8 cellular contexts compared by ENCODE assay signal in the genomic region with DNA sequence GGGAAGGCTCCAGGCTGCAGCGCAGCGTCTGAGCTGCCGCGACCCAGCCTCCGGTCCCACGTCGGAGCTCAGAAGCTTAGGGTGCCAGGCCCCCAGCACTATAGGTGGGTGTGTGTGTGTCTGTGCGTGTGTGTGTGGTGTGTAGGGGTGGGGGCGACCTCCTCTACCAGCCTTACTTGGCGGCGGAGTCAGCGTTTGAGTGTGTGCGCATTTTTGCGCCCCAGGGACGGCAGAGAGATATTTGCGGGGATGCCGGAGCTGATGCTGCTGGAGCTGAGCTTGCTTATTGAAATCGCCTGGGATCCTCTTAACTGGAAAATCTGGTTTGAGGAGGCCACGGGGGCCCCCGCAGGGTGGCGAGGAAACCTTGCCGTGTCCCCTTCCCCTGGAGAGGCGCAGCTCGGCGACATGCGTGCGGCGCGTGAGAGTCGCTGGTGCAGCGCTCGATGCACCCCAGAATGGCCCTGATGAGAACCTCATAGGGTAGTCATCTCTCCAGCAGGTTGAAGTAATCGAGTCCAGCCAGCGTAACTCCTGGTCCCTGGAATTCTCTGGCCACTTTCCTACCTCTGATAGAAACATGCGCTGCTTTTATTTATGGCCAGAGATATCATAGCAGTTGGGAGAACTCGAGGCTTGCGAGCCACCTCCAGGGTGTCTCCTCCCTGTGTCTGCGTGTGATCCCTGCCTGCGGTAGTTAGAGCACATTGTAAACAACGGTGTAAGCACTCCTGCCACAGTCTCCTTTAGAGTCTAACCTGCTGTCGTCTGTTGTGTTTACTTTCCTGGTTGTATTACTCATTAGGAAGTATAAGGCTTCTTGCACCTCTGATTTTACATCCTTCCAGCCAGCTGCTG. TPM values are rescaled to one million over a fixed set of nuclear protein-coding genes. Genes with fewer than 3 reads are reported as not detected.
DNase-seq lines count a peak whose midpoint lies in the region; ATAC-seq and TF ChIP-seq lines count a peak whose summit lies in the region.

No MANE protein-coding gene starts in this region.

- POLR2A ChIA-PET in HEK293T (lab: Yijun Ruan, JAX) = interaction anchor here (0.7 to 1.2 kb wide), 2 partner anchors 9 to 339 kb away, joined by 3 to 4 read pairs; no protein-coding TSS in a partner anchor

- peak overlapping the region; percentile 70 for H2AFZ ChIP-seq in smooth muscle cell (ENCODE audit: low read depth)

- peak overlapping the region; percentile 99 for H3K4me2 ChIP-seq in smooth muscle cell

- H4K20me1 ChIP-seq in smooth muscle cell (ENCODE audit: low read depth) = no peaks in the 10 kb centered on the region

- peak; percentile 51 for DNase-seq in HEK293T (ENCODE audit: extremely low spot score)
- peak; percentile 24 for DNase-seq in WERI-Rb-1
- DNase-seq in smooth muscle cell (lab: John Stamatoyannopoulos, UW; ENCODE audit: unreplicated experiment) = no peak
- no peak for DNase-seq in T-helper 1 cell
- DNase-seq in NOMO-1 treated with DMSO at 0.1 percent for 48 hours (lab: John Stamatoyannopoulos, UW; ENCODE audit: unreplicated experiment) = no peak
- no peak for DNase-seq in DMS79 treated with DMSO at 0.1 percent for 48 hours (lab: John Stamatoyannopoulos, UW)

- TF ChIP-seq CTCF in WERI-Rb-1 (IDR thresholded peaks at IDR 0.05; ENCODE audit: low read depth, low read length) = no peak
- TF ChIP-seq CTCF in smooth muscle cell (IDR thresholded peaks at IDR 0.05; ENCODE audit: borderline replicate concordance, insufficient read depth, poor library complexity, severe bottlenecking) = no peak

- CTCF ChIA-PET in HEK293T (lab: Yijun Ruan, JAX) = interaction anchor here (0.6 kb wide), 1 partner anchor 85 kb away, joined by 3 read pairs; no protein-coding TSS in a partner anchor

- H3K27me3 ChIP-seq in WERI-Rb-1 (ENCODE audit: insufficient read depth, low read depth, severe bottlenecking) (peaks cover 10% of the 10 kb centered on the region), smooth muscle cell (ENCODE audit: low read depth) (peaks cover 39% of the 10 kb centered on the region)

- no peaks in the 10 kb centered on the region for H3F3A ChIP-seq in smooth muscle cell (ENCODE audit: low read depth)

- H3K4me1 ChIP-seq in smooth muscle cell (ENCODE audit: low read depth) = peaks cover 16% of the 10 kb centered on the region

- no peak overlapping the region for H3K27ac ChIP-seq in WERI-Rb-1
- no peak overlapping the region for H3K27ac ChIP-seq in smooth muscle cell (ENCODE audit: low read depth)

- H3K9ac ChIP-seq in smooth muscle cell (ENCODE audit: low read depth) = peak overlapping the region; percentile 2

- 1% methylated on average over 41 of the region's 41 CpGs for WGBS in smooth muscle cell (ENCODE audit: low lambda C conversion rate)

- peak overlapping the region; percentile 76 for H3K4me3 ChIP-seq in WERI-Rb-1 (ENCODE audit: low read depth, low read length)
- peak overlapping the region; percentile 72 for H3K4me3 ChIP-seq in iPS-11a (ENCODE audit: low read depth, low read length)
- peak overlapping the region; percentile 85 for H3K4me3 ChIP-seq in smooth muscle cell

- no peaks in the 10 kb centered on the region for H3K79me2 ChIP-seq in smooth muscle cell (ENCODE audit: low read depth)

- H3K9me3 ChIP-seq in WERI-Rb-1 (ENCODE audit: severe bottlenecking) = no peaks in the 10 kb centered on the region
- no peaks in the 10 kb centered on the region for H3K9me3 ChIP-seq in smooth muscle cell (replicated peaks; ENCODE audit: low read depth)

- no peaks in the 10 kb centered on the region for H3K36me3 ChIP-seq in WERI-Rb-1
- H3K36me3 ChIP-seq in smooth muscle cell (ENCODE audit: low read depth) = no peaks in the 10 kb centered on the region

- no peak for ATAC-seq in HG02970 (IDR thresholded peaks at IDR 0.05; ENCODE audit: low FRiP score, unreplicated experiment)

TF ChIP-seq in HEK293T, 16 proteins besides CTCF, POLR2A, EP300 and RAD21:
- TF ChIP-seq ARNT (IDR thresholded peaks at IDR 0.05) (no peak), L3MBTL2 (conservative IDR thresholded peaks at IDR 0.05) (0 out of 2 replicates have a peak, but pooled peaks have one; percentile 25), CTBP1 (IDR thresholded peaks at IDR 0.05; ENCODE audit: borderline replicate concordance) (no peak), HDGF (IDR thresholded peaks at IDR 0.05; ENCODE audit: borderline replicate concordance) (no peak), TARDBP (IDR thresholded peaks at IDR 0.05) (no peak), BHLHE40 (IDR thresholded peaks at IDR 0.05; ENCODE audit: borderline replicate concordance) (no peak), SP1 (IDR thresholded peaks at IDR 0.05) (no peak)

RNA-seq across cellular contexts. Expression of a gene that starts 2.7 kb away (rescaled TPM):
- total RNA-seq in smooth muscle cell = 9.5 and 11.4 TPM in 2 replicates
- polyA plus RNA-seq in smooth muscle cell = 2.4 and 3.1 TPM in 2 replicates

Comparison
In these comparisons a context has a peak if more than half of its experiments do, and no peak if none do; other contexts are left out.
1. DNase-seq: peak in HEK293T (single experiment) and WERI-Rb-1 (single experiment); none in smooth muscle cell (single experiment), T-helper 1 cell (0 of 5), NOMO-1 treated with DMSO at 0.1 percent for 48 hours (single experiment) and DMS79 treated with DMSO at 0.1 percent for 48 hours (single experiment).
2. Peak in every context shown above with its lines, with median percentiles within 50 percentile points of each other: H3K4me3 ChIP-seq.